14 cellular contexts compared by ENCODE assay signal in genomic region chr3:125481786-125482185, GRCh38. TPM values are rescaled to one million over a fixed set of nuclear protein-coding genes. Genes with fewer than 3 reads are reported as not detected.
A peak's percentile ranks its signal among the peaks of the same experiment; 100 is the strongest.
DNase-seq lines count a peak whose midpoint lies in the region; ATAC-seq and TF ChIP-seq lines count a peak whose summit lies in the region.
"Had no signal": no experiment of that assay in that cellular context is flagged by ENCODE, and none has a peak within 500 bp of the region (broad histone marks: within the 10 kb centered on the region; RNA-seq: fewer than 3 reads in every experiment).

No MANE protein-coding gene starts in this region.

- H3K27me3 ChIP-seq in AG04450 (ENCODE audit: control insufficient read depth, insufficient read depth, low read length) (no peaks in the 10 kb centered on the region), ectodermal cell (ENCODE audit: control insufficient read depth, insufficient read depth, low read length, poor library complexity, severe bottlenecking) (no peaks in the 10 kb centered on the region), mesendoderm (ENCODE audit: insufficient read depth, low read length, poor library complexity) (no peaks in the 10 kb centered on the region)

- 95 to 96% methylated on average over 2 of the region's 2 CpGs for WGBS in ectodermal cell, 2 experiments
- WGBS in mesendoderm (ENCODE audit: extremely low coverage, insufficient coverage, low lambda C conversion rate) = no CpG with 5 or more reads among the region's 2 CpGs

- H3K4me1 ChIP-seq in ectodermal cell (ENCODE audit: control insufficient read depth, insufficient read depth, low read length) (no peaks in the 10 kb centered on the region), mesendoderm (ENCODE audit: control insufficient read depth, low read depth, low read length) (no peaks in the 10 kb centered on the region)

- CTCF ChIA-PET in AG04450 (lab: Charles Lee) = interaction anchor here (0.6 kb wide), 1 partner anchor 144 kb away, joined by 4 read pairs; no protein-coding TSS in a partner anchor

- H3K9me3 ChIP-seq in AG04450 (ENCODE audit: control insufficient read depth, insufficient read depth, low read length) (no peaks in the 10 kb centered on the region), ectodermal cell (ENCODE audit: control insufficient read depth, low read length) (no peaks in the 10 kb centered on the region)

- no peak overlapping the region for H4K8ac ChIP-seq in mesendoderm (ENCODE audit: low read depth, low read length)

- no peak overlapping the region for H3K4ac ChIP-seq in mesendoderm (ENCODE audit: low read depth, low read length)

- H2BK5ac ChIP-seq in mesendoderm (ENCODE audit: low read length) = no peak overlapping the region

- no peaks in the 10 kb centered on the region for H3K79me2 ChIP-seq in mesendoderm (ENCODE audit: control insufficient read depth, insufficient read depth, low read length)

- H3K27ac ChIP-seq in AG04450 (ENCODE audit: low read depth, low read length) (peak overlapping the region; percentile 49), ectodermal cell (ENCODE audit: insufficient read depth, low read depth, low read length, poor library complexity, severe bottlenecking) (peak overlapping the region; percentile 2), mesendoderm (ENCODE audit: low read depth, low read length) (no peak overlapping the region)

- DNase-seq in AG04450 (ENCODE audit: low read depth, low spot score) = no peak
- DNase-seq in ELR (ENCODE audit: low read depth) = peak; percentile 35
- peak; percentile 8 for DNase-seq in mesendoderm
- no peak for DNase-seq in NCI-H82 treated with DMSO at 0.1 percent for 48 hours (lab: John Stamatoyannopoulos, UW; ENCODE audit: unreplicated experiment)
- DNase-seq in cerebellum (ENCODE audit: low spot score) = no peak
- DNase-seq: CD8-positive, alpha-beta T cell; COR-L47; DMS153; DMS79 treated with DMSO at 0.1 percent for 48 hours; GOT3; H9 had no signal

- H3K23ac ChIP-seq in mesendoderm (ENCODE audit: low read length) = no peak overlapping the region

- H2AK5ac ChIP-seq in mesendoderm (ENCODE audit: low read length) = no peak overlapping the region

- peaks cover 4% of the 10 kb centered on the region for H3K36me3 ChIP-seq in ectodermal cell (ENCODE audit: control insufficient read depth, insufficient read depth, low read length)
- peaks cover 2% of the 10 kb centered on the region for H3K36me3 ChIP-seq in mesendoderm (ENCODE audit: control insufficient read depth, insufficient read depth, low read length)

- TF ChIP-seq CTCF in AG04450 (IDR thresholded peaks at IDR 0.05; ENCODE audit: low read depth, low read length) = no peak

- ATAC-seq in GM21576 (IDR thresholded peaks at IDR 0.05; ENCODE audit: unreplicated experiment) = no peak
- ATAC-seq: CD8-positive, alpha-beta T cell; GM12878 had no signal

- no peak overlapping the region for H3K56ac ChIP-seq in mesendoderm (ENCODE audit: low read length)

- no peak overlapping the region for H3K4me3 ChIP-seq in AG04450 (ENCODE audit: low read depth, low read length)
- H3K4me3 ChIP-seq in ectodermal cell (ENCODE audit: insufficient read depth, low read depth, low read length) = no peak overlapping the region
- H3K4me3 ChIP-seq in mesendoderm (ENCODE audit: low read length) = no peak overlapping the region
- H3K4me3 ChIP-seq: GM12878 had no signal

- no peak overlapping the region for H2BK120ac ChIP-seq in mesendoderm (ENCODE audit: low read depth, low read length)

- H3K18ac ChIP-seq in mesendoderm (ENCODE audit: low read length) = no peak overlapping the region

- POLR2A ChIA-PET in AG04450 (lab: Yijun Ruan, JAX) = interaction anchor here (0.6 to 1.0 kb wide), 2 partner anchors 8 to 197 kb away, joined by 3 to 6 read pairs; no protein-coding TSS in a partner anchor

- H3K79me1 ChIP-seq in mesendoderm (ENCODE audit: low read length) = no peaks in the 10 kb centered on the region

- no peak overlapping the region for H4K5ac ChIP-seq in mesendoderm (ENCODE audit: low read length)

- H2BK15ac ChIP-seq in mesendoderm (replicated peaks; ENCODE audit: low read depth) = no peak overlapping the region

- H3K9ac ChIP-seq in mesendoderm (ENCODE audit: low read length) = no peak overlapping the region

- no peak overlapping the region for H3K4me2 ChIP-seq in mesendoderm (ENCODE audit: low read length)

RNA-seq across cellular contexts. Expression of gene SNX4, which starts 38.2 kb away (rescaled TPM):
- polyA plus RNA-seq in AG04450 (2011; rRNA removed) = 15.8 and 19.1 TPM in 2 replicates
- 12.2 and 15.7 TPM in 2 replicates for polyA minus RNA-seq in AG04450 (2011; rRNA and poly(A)+ RNA removed)
- polyA plus RNA-seq in ectodermal cell (2013, experiment 1 of 4) = 39.1 TPM
- 41.0 TPM for polyA plus RNA-seq in ectodermal cell (2013, experiment 2 of 4)
- 35.5 TPM for polyA plus RNA-seq in ectodermal cell (2013, experiment 3 of 4)
- polyA plus RNA-seq in ectodermal cell (2013, experiment 4 of 4) = 40.4 TPM
- 17.5 TPM for polyA plus RNA-seq in mesendoderm (2013, experiment 1 of 2)
- polyA plus RNA-seq in mesendoderm (2013, experiment 2 of 2) = 18.0 TPM
- 49.3 TPM for total RNA-seq in cerebellum

Comparison
In these comparisons a context has a peak if more than half of its experiments do, and no peak if none do; other contexts are left out.
1. DNase-seq: peak in ELR (single experiment) and mesendoderm (single experiment); none in AG04450 (single experiment), NCI-H82 treated with DMSO at 0.1 percent for 48 hours (single experiment) and cerebellum (single experiment).